Comparison of ENCODE assay signal across 27 cellular contexts in genomic region chr14:89731534-89731933, GRCh38.
"Had no signal": no experiment of that assay in that cellular context is flagged by ENCODE, and none has a peak within 500 bp of the region (broad histone marks: within the 10 kb centered on the region; RNA-seq: fewer than 3 reads in every experiment).

No MANE protein-coding gene starts in this region.

- H3K4me1 ChIP-seq: left ventricle myocardium inferior, neural progenitor cell, pancreas, prostate gland, sigmoid colon, tibial nerve, uterus had no signal

- FAIRE-seq: small intestine had no signal

- H3K9me3 Mint-ChIP-seq: natural killer cell, type B pancreatic cell had no signal

- H3K27ac ChIP-seq: left ventricle myocardium inferior, neural progenitor cell, pancreas, prostate gland, sigmoid colon, tibial nerve, uterus had no signal

- H3K4me2 ChIP-seq: neural progenitor cell had no signal

- H3K36me3 Mint-ChIP-seq: natural killer cell; neural progenitor cell; stimulated activated memory B cell treated with anti-CD40 and anti-IgM and Interleukin-4, amounts not matched to agents 10 μg/mL and 1 μg/mL and 100 μg/mL, for 72 hours; type B pancreatic cell had no signal

- DNase-seq: islet precursor cell; left ventricle myocardium inferior; mesendoderm; naive B cell; natural killer cell; nephron progenitor cell; pancreas; posterior cingulate gyrus; retina; right cardiac atrium; sigmoid colon; small intestine; spleen; stimulated activated CD4-positive, alpha-beta T cell treated with anti-CD3 and anti-CD28 coated beads, Interleukin-1b, Interleukin-23, amount 100 ng/mL, for 48 hours; stimulated activated CD4-positive, alpha-beta T cell treated with anti-CD3 and anti-CD28 coated beads, Interleukin-2, amount 100 ng/mL, for 48 hours; stimulated activated CD4-positive, alpha-beta T cell treated with anti-CD3 and anti-CD28 coated beads, Interleukin-4, amount 100 ng/mL, for 4 hours; stimulated activated CD8-positive, alpha-beta memory T cell treated with anti-CD3 and anti-CD28 coated beads, Interleukin-4, amount 100 ng/mL, for 48 hours; stimulated activated naive CD4-positive, alpha-beta T cell treated with Interleukin-2 at 50 U/mL for 16 hours; stimulated activated naive CD8-positive, alpha-beta T cell treated with anti-CD3 and anti-CD28 coated beads, Interleukin-15, amount 100 ng/mL, for 72 hours; uterus had no signal

- H3K9me3 ChIP-seq: pancreas, prostate gland, uterus had no signal

- H3K4me3 Mint-ChIP-seq: mesothelial cell of epicardium; naive B cell; natural killer cell; nephron progenitor cell; neural progenitor cell; stimulated activated memory B cell treated with anti-CD40 and anti-IgM and Interleukin-4, amounts not matched to agents 10 μg/mL and 1 μg/mL and 100 μg/mL, for 72 hours; stimulated activated naive CD8-positive, alpha-beta T cell treated with anti-CD3 and anti-CD28 coated beads, Interleukin-15, amount 100 ng/mL, for 72 hours; type B pancreatic cell had no signal

- H3K27me3 Mint-ChIP-seq: naive B cell; stimulated activated memory B cell treated with anti-CD40 and anti-IgM and Interleukin-4, amounts not matched to agents 10 μg/mL and 1 μg/mL and 100 μg/mL, for 72 hours; stimulated activated naive CD8-positive, alpha-beta T cell treated with anti-CD3 and anti-CD28 coated beads, Interleukin-15, amount 100 ng/mL, for 72 hours; type B pancreatic cell had no signal

- H3K27ac Mint-ChIP-seq: mesothelial cell of epicardium; natural killer cell; nephron progenitor cell; neural progenitor cell; stimulated activated memory B cell treated with anti-CD40 and anti-IgM and Interleukin-4, amounts not matched to agents 10 μg/mL and 1 μg/mL and 100 μg/mL, for 72 hours; stimulated activated naive CD8-positive, alpha-beta T cell treated with anti-CD3 and anti-CD28 coated beads, Interleukin-15, amount 100 ng/mL, for 72 hours; type B pancreatic cell had no signal

- ATAC-seq: natural killer cell; stimulated activated memory B cell treated with anti-CD40 and anti-IgM and Interleukin-4, amounts not matched to agents 10 μg/mL and 1 μg/mL and 100 μg/mL, for 72 hours; stimulated activated naive CD8-positive, alpha-beta T cell treated with anti-CD3 and anti-CD28 coated beads, Interleukin-15, amount 100 ng/mL, for 72 hours had no signal

- H3K4me3 ChIP-seq: left ventricle myocardium inferior, lung, neural progenitor cell, pancreas, prostate gland, sigmoid colon, spleen, tibial nerve, uterus had no signal

- H3K4me1 Mint-ChIP-seq: mesothelial cell of epicardium; nephron progenitor cell; neural progenitor cell; stimulated activated memory B cell treated with anti-CD40 and anti-IgM and Interleukin-4, amounts not matched to agents 10 μg/mL and 1 μg/mL and 100 μg/mL, for 72 hours had no signal
